In genomic region chr16:54627616-54628015, GRCh38 we compare ENCODE assay signal across 16 cellular contexts.
"Had no signal": no experiment of that assay in that cellular context is flagged by ENCODE, and none has a peak within 500 bp of the region (broad histone marks: within the 10 kb centered on the region; RNA-seq: fewer than 3 reads in every experiment).

No MANE protein-coding gene starts in this region.

- H3K4me3 ChIP-seq: esophagus squamous epithelium, left lung, tibial artery had no signal

- H3K27ac ChIP-seq: esophagus squamous epithelium, tibial artery had no signal

- ATAC-seq: activated T-cell treated with anti-CD3 and anti-CD28 coated beads, Interleukin-2, amount 50 U/mL, for 72 hours; left lung; stimulated activated naive CD8-positive, alpha-beta T cell treated with anti-CD3 and anti-CD28 coated beads, Interleukin-15, Interleukin-2, amounts not matched to agents 100 U/mL and 50 U/mL, for 24 hours had no signal

- H3K27me3 ChIP-seq: left lung had no signal

- H3K4me1 ChIP-seq: esophagus squamous epithelium had no signal

- H3K36me3 ChIP-seq: esophagus squamous epithelium, left lung, tibial artery had no signal

- DNase-seq: activated CD4-positive, alpha-beta T cell treated with anti-CD3 and anti-CD28 coated beads, Interleukin-2, amount 50 U/mL, for 4 hours; activated effector memory CD4-positive, alpha-beta T cell treated with anti-CD3 and anti-CD28 coated beads, Interleukin-2, amount 50 U/mL, for 16 hours; activated naive CD4-positive, alpha-beta T cell treated with anti-CD3 and anti-CD28 coated beads, Interleukin-2, amount 50 U/mL, for 16 hours; activated T-cell treated with anti-CD3 and anti-CD28 coated beads, Interleukin-2, amount 50 U/mL, for 72 hours; effector CD8-positive, alpha-beta T cell; esophagus squamous epithelium; foreskin melanocyte; glutamatergic neuron; kidney; left lung; naive B cell; stimulated activated CD4-positive, alpha-beta T cell treated with anti-CD3 and anti-CD28 coated beads, Interleukin-12 subunit alpha, Interleukin-12 subunit beta, amount 100 ng/mL, for 4 hours; stimulated activated CD4-positive, alpha-beta T cell treated with anti-CD3 and anti-CD28 coated beads, Interleukin-1b, Interleukin-23, amount 100 ng/mL, for 48 hours; stimulated activated naive CD8-positive, alpha-beta T cell treated with anti-CD3 and anti-CD28 coated beads, Interleukin-15, Interleukin-2, amounts not matched to agents 100 U/mL and 50 U/mL, for 24 hours; substantia nigra; tibial artery had no signal

- H3K9me3 ChIP-seq: esophagus squamous epithelium, left lung, tibial artery had no signal
